Comparison of ENCODE assay signal across 16 cellular contexts in the genomic region with DNA sequence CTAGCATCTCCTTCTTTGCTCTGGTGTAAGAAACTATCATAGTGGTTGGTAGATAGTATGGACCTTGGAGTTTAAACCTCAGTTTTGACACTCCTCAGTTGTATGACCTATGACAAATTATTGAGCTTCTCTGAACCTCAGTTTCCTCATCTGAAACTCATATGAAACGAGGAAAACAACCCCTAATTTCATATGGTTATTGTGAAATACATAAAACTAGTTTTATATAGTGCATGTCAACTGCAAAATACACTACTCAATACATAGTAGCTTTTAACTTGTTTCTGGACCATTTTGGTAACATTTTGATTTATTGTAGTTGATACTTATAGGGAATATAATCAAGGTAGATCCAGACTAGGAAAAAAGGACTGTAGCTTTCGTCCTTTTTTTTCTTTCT.
"Had no signal": no experiment of that assay in that cellular context is flagged by ENCODE, and none has a peak within 500 bp of the region (broad histone marks: within the 10 kb centered on the region; RNA-seq: fewer than 3 reads in every experiment).

No MANE protein-coding gene starts in this region.

- H3K9me3 ChIP-seq: heart left ventricle, neutrophil, psoas muscle, uterus had no signal

- H3K4me3 ChIP-seq: dorsolateral prefrontal cortex, heart left ventricle, psoas muscle, skin epidermis, uterus had no signal

- H3K36me3 ChIP-seq: neutrophil, uterus had no signal

- H3K27ac ChIP-seq: neutrophil, psoas muscle, skin epidermis had no signal

- DNase-seq: cortex of kidney; dorsolateral prefrontal cortex; effector CD8-positive, alpha-beta T cell; heart left ventricle; hippocampal formation; kidney glomerular epithelial cell; mesendoderm; naive B cell; nephron progenitor cell; psoas muscle; retina; stimulated activated CD4-positive, alpha-beta T cell treated with anti-CD3 and anti-CD28 coated beads, Interleukin-12 subunit alpha, Interleukin-12 subunit beta, amount 100 ng/mL, for 4 hours; stimulated activated naive CD4-positive, alpha-beta T cell treated with Interleukin-2 at 50 U/mL for 16 hours; uterus had no signal

- H3K27me3 ChIP-seq: dorsolateral prefrontal cortex, heart left ventricle, neutrophil, uterus had no signal
